Comparison of ENCODE assay signal across 1 cellular context in the genomic region with DNA sequence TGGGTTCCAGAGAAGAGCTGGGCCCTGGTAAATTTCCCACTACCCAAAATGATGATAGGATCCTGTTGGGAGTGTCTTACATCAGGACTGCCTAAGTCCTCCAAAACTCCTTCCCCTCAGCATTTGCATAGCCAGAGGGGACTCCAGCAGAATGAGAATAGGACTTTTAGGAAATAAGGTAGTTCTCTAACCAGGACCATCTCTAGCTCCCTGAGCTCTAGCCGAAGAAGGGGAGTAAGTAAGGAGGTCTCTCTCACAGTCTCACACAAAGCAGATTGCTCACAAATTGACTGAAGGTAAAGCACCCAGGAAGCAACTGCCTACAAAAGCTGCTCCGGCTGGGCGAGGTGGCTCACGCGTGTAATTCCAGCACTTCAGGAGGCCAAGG.
TF ChIP-seq lines count a peak whose summit lies in the region.

No MANE protein-coding gene starts in this region.

TF ChIP-seq in HCT116, 20 proteins besides CTCF, POLR2A, EP300 and RAD21:
- TF ChIP-seq JUND (IDR thresholded peaks at IDR 0.05) (no peak), EZH2phosphoT487 (IDR thresholded peaks at IDR 0.05; ENCODE audit: borderline replicate concordance) (no peak), YY1 (IDR thresholded peaks at IDR 0.05; ENCODE audit: extremely low read depth, insufficient replicate concordance, low read depth, low read length) (no peak), EZH2 (IDR thresholded peaks at IDR 0.05) (no peak), CBX3 (IDR thresholded peaks at IDR 0.05; ENCODE audit: low read depth) (no peak), SP1 (IDR thresholded peaks at IDR 0.05; ENCODE audit: low read depth) (no peak), POLR2AphosphoS5 (IDR thresholded peaks at IDR 0.05; ENCODE audit: low read depth, low read length) (no peak), ZFX (IDR thresholded peaks at IDR 0.05) (no peak)
- TF ChIP-seq, protein P1, sequence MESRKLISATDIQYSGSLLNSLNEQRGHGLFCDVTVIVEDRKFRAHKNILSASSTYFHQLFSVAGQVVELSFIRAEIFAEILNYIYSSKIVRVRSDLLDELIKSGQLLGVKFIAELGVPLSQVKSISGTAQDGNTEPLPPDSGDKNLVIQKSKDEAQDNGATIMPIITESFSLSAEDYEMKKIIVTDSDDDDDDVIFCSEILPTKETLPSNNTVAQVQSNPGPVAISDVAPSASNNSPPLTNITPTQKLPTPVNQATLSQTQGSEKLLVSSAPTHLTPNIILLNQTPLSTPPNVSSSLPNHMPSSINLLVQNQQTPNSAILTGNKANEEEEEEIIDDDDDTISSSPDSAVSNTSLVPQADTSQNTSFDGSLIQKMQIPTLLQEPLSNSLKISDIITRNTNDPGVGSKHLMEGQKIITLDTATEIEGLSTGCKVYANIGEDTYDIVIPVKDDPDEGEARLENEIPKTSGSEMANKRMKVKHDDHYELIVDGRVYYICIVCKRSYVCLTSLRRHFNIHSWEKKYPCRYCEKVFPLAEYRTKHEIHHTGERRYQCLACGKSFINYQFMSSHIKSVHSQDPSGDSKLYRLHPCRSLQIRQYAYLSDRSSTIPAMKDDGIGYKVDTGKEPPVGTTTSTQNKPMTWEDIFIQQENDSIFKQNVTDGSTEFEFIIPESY (IDR thresholded peaks at IDR 0.05; ENCODE audit: extremely low read depth, insufficient replicate concordance, low read length): no peak
- TF ChIP-seq, protein P2, sequence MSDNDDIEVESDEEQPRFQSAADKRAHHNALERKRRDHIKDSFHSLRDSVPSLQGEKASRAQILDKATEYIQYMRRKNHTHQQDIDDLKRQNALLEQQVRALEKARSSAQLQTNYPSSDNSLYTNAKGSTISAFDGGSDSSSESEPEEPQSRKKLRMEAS (IDR thresholded peaks at IDR 0.05): no peak
